Comparison of ENCODE assay signal across 15 cellular contexts in the genomic region with DNA sequence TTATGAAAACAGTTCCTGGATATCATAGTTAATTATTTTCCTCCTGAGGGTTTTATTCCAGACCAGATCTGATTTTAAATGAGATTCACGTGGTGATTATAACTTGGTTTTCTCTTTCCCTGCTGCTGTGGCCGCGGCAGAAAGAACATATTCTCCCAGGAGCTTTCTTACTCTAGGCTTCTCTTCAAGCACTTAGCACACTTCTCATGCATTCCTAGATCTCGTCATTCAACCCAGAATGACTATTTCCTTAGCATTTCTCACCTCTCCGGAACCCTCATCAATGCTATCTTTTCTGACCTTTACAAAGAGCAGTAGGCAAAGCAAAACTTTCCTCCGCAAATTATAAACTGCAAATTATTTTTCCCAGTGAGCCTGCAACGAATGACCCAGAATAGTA.
A peak's percentile ranks its signal among the peaks of the same experiment; 100 is the strongest.
DNase-seq lines count a peak whose midpoint lies in the region; ATAC-seq and TF ChIP-seq lines count a peak whose summit lies in the region.
"Had no signal": no experiment of that assay in that cellular context is flagged by ENCODE, and none has a peak within 500 bp of the region (broad histone marks: within the 10 kb centered on the region; RNA-seq: fewer than 3 reads in every experiment).

No MANE protein-coding gene starts in this region.

- TF ChIP-seq CTCF in fibroblast of mammary gland (conservative IDR thresholded peaks at IDR 0.05; ENCODE audit: control insufficient read depth, insufficient read depth, low read depth, low read length), result no peak

- in situ Hi-C loops in GM23248 (cut with MboI), result no loop called here

- H3K27ac ChIP-seq in GM23248 (no peak overlapping the region), caudate nucleus (ENCODE audit: low read depth, low read length) (no peak overlapping the region)
- H3K27ac ChIP-seq: BLaER1 treated with 17β-estradiol and CSF1 and Interleukin-3, amounts not matched to agents 10 nM and 100 nM had no signal

- H3K4me2 ChIP-seq in GM23248 (ENCODE audit: unreplicated experiment), result no peak overlapping the region
- H3K4me2 ChIP-seq: BLaER1 treated with 17β-estradiol and CSF1 and Interleukin-3, amounts not matched to agents 10 nM and 100 nM had no signal

- no peak for ATAC-seq in HG03460 (IDR thresholded peaks at IDR 0.05; ENCODE audit: unreplicated experiment)
- no peak for ATAC-seq in HG03045 (IDR thresholded peaks at IDR 0.05; ENCODE audit: unreplicated experiment)
- ATAC-seq: GM12878 had no signal

- WGBS in GM23248 (ENCODE audit: low coverage in 1 of 2, low lambda C conversion rate in 2 of 2, missing lambda C conversion rate in 2 of 2), 2 experiments, result 36 to 53% methylated on average over 7 of the region's 7 CpGs

- peaks cover 11% of the 10 kb centered on the region; the same call in 1 of the 2 replicates for H3F3A ChIP-seq in GM23248 (ENCODE audit: insufficient read depth)

- H3K4me1 ChIP-seq in GM23248 (ENCODE audit: insufficient read depth), result peaks cover 12% of the 10 kb centered on the region

- peak; percentile 11 for DNase-seq in GM23248
- DNase-seq in astrocyte of the hippocampus (ENCODE audit: low read depth, low spot score), result peak; percentile 27
- DNase-seq in fibroblast of mammary gland (ENCODE audit: low read depth), result peak; percentile 12
- DNase-seq in retina, result peak; percentile 22
- DNase-seq in caudate nucleus (lab: John Stamatoyannopoulos, UW), result no peak
- DNase-seq in GDM1 (lab: John Stamatoyannopoulos, UW), result no peak
- DNase-seq: 8988T; CD4-positive, CD25-positive, alpha-beta regulatory T cell; HCEC 1CT; HFFc6; IMR-90 had no signal

- no peaks in the 10 kb centered on the region for H3K79me2 ChIP-seq in GM23248 (ENCODE audit: insufficient read depth)

- H3K36me3 ChIP-seq in GM23248 (ENCODE audit: low read depth), result no peaks in the 10 kb centered on the region
- H3K36me3 ChIP-seq: BLaER1 treated with 17β-estradiol and CSF1 and Interleukin-3, amounts not matched to agents 10 nM and 100 nM had no signal

- H2AFZ ChIP-seq in GM23248, result no peak overlapping the region

- no peaks in the 10 kb centered on the region for H3K9me3 ChIP-seq in GM23248 (ENCODE audit: low read depth)
- H3K9me3 ChIP-seq: BLaER1 treated with 17β-estradiol and CSF1 and Interleukin-3, amounts not matched to agents 10 nM and 100 nM had no signal

- H3K27me3 ChIP-seq in GM23248 (replicated peaks; ENCODE audit: insufficient read depth), result no peaks in the 10 kb centered on the region
- H3K27me3 ChIP-seq: BLaER1 treated with 17β-estradiol and CSF1 and Interleukin-3, amounts not matched to agents 10 nM and 100 nM had no signal

- H4K20me1 ChIP-seq in GM23248 (ENCODE audit: insufficient read depth), result no peaks in the 10 kb centered on the region
- H4K20me1 ChIP-seq: BLaER1 treated with 17β-estradiol and CSF1 and Interleukin-3, amounts not matched to agents 10 nM and 100 nM had no signal

- H3K9ac ChIP-seq in GM23248, result no peak overlapping the region
- H3K9ac ChIP-seq: BLaER1 treated with 17β-estradiol and CSF1 and Interleukin-3, amounts not matched to agents 10 nM and 100 nM had no signal

- H3K4me3 ChIP-seq in GM23248 (no peak overlapping the region), fibroblast of mammary gland (ENCODE audit: control insufficient read depth, low read depth, low read length) (no peak overlapping the region)
- H3K4me3 ChIP-seq: BLaER1 treated with 17β-estradiol and CSF1 and Interleukin-3, amounts not matched to agents 10 nM and 100 nM; GM12878 had no signal

- H3K9me2 ChIP-seq in GM23248 (ENCODE audit: insufficient read depth), result no peaks in the 10 kb centered on the region

Comparison
In these comparisons a context has a peak if more than half of its experiments do, and no peak if none do; other contexts are left out.
1. DNase-seq: peak in GM23248 (single experiment), astrocyte of the hippocampus (single experiment), fibroblast of mammary gland (single experiment) and retina (single experiment); none in caudate nucleus (0 of 61) and GDM1 (single experiment).